In the genomic region with DNA sequence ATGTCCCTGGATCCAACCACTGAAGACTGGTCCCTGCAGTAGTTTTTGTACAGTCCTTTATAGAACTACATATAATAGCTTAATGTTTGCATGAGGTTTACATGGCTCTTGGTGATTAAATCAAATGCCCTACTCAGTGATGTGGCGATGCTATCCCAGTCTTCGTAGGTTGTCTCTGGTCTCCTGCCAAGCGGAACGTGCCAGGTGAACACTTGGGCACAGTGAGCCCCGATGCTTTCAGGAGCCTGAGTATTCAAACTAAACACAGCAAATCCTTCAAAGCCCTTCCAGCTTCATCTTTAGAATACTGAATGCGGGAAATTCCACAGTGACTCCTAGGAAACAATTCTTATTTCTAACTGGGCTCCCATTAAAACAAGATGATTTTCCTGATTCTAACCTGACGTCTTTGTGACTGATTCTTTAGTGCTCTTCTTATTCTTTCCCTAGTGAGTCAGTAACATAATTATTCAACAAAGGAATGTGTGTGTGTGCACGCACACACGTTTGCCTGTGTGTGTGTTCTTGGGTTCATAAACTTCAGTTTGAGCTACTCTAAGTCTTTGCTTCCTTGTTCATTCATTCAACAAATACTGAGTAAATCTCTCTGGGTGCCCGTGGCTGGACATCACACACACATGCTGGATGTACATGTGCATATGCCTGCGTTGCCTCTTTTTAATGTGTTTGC, we compare ENCODE assay signal across 17 cellular contexts.
DNase-seq lines count a peak whose midpoint lies in the region; ATAC-seq and TF ChIP-seq lines count a peak whose summit lies in the region.
"Had no signal": no experiment of that assay in that cellular context is flagged by ENCODE, and none has a peak within 500 bp of the region (broad histone marks: within the 10 kb centered on the region; RNA-seq: fewer than 3 reads in every experiment).

No MANE protein-coding gene starts in this region.

- POLR2A ChIA-PET in Caco-2 (lab: Charles Lee): no interaction called here

- no CpG with 5 or more reads among the region's 11 CpGs for WGBS in mesendoderm (ENCODE audit: extremely low coverage, insufficient coverage, low lambda C conversion rate)

- no peaks in the 10 kb centered on the region for H3K4me1 Mint-ChIP-seq in Caco-2 (ENCODE audit: low read depth, unreplicated experiment)

- H3K4me2 ChIP-seq in BLaER1 (peak overlapping the region; percentile 76), mesendoderm (ENCODE audit: low read length) (no peak overlapping the region)

- H3K27ac ChIP-seq in BLaER1: peak overlapping the region; percentile 93
- H3K27ac ChIP-seq in mesendoderm (ENCODE audit: low read depth, low read length): no peak overlapping the region
- H3K27ac ChIP-seq: pancreas had no signal

- peaks cover 16% of the 10 kb centered on the region for H3K36me3 Mint-ChIP-seq in Caco-2 (ENCODE audit: insufficient read depth, unreplicated experiment)

- peaks cover 31% of the 10 kb centered on the region for H3K36me3 ChIP-seq in BLaER1
- H3K36me3 ChIP-seq in mesendoderm (ENCODE audit: control insufficient read depth, insufficient read depth, low read length): no peaks in the 10 kb centered on the region
- no peaks in the 10 kb centered on the region for H3K36me3 ChIP-seq in Caco-2 (ENCODE audit: control insufficient read depth, insufficient read depth, low read length)

- CTCF ChIA-PET in Caco-2 (lab: Charles Lee): no interaction called here

- no peaks in the 10 kb centered on the region for H3K9me3 Mint-ChIP-seq in Caco-2 (ENCODE audit: unreplicated experiment)
- H3K9me3 Mint-ChIP-seq: activated CD4-positive, alpha-beta T cell treated with anti-CD3 and anti-CD28 coated beads, Interleukin-2, amount 10 ng/mL, durations not matched to agents 7 days and 5 days; activated naive CD8-positive, alpha-beta T cell treated with anti-CD3 and anti-CD28 coated beads, Interleukin-2, amount 10 ng/mL, durations not matched to agents 7 days and 5 days; memory B cell; T-helper 2 cell treated with Interferon-gamma antibody and Interleukin-4, amounts not matched to agents 5 μg/mL and 100 μg/mL, for 36 hours had no signal

- H3K4me3 Mint-ChIP-seq in Caco-2 (ENCODE audit: unreplicated experiment): no peak overlapping the region
- H3K4me3 Mint-ChIP-seq: activated CD4-positive, alpha-beta T cell treated with anti-CD3 and anti-CD28 coated beads, Interleukin-2, amount 10 ng/mL, durations not matched to agents 7 days and 5 days; activated naive CD8-positive, alpha-beta T cell treated with anti-CD3 and anti-CD28 coated beads, Interleukin-2, amount 10 ng/mL, durations not matched to agents 7 days and 5 days; memory B cell; T-helper 2 cell treated with Interferon-gamma antibody and Interleukin-4, amounts not matched to agents 5 μg/mL and 100 μg/mL, for 36 hours had no signal

- H3K4me3 ChIP-seq in BLaER1: 0 out of 2 replicates have a peak overlapping the region, but pooled peaks have one; percentile 17
- H3K4me3 ChIP-seq in mesendoderm (ENCODE audit: low read length): no peak overlapping the region
- H3K4me3 ChIP-seq in Caco-2 (ENCODE audit: low read depth, low read length): no peak overlapping the region
- H3K4me3 ChIP-seq: pancreas had no signal

- no peak overlapping the region for H3K56ac ChIP-seq in mesendoderm (ENCODE audit: low read length)

- H3K4me1 ChIP-seq in BLaER1 (peaks cover 68% of the 10 kb centered on the region), mesendoderm (ENCODE audit: control insufficient read depth, low read depth, low read length) (peaks cover 4% of the 10 kb centered on the region), Caco-2 (no peaks in the 10 kb centered on the region)
- H3K4me1 ChIP-seq: pancreas had no signal

- no peaks in the 10 kb centered on the region for H3K79me2 ChIP-seq in mesendoderm (ENCODE audit: control insufficient read depth, insufficient read depth, low read length)

- DNase-seq in LHCN-M2 (ENCODE audit: low read depth) (peak; percentile 36), cerebellum (ENCODE audit: low spot score) (peak; percentile 38), mesendoderm (no peak), NCI-H82 treated with DMSO at 0.1 percent for 48 hours (lab: John Stamatoyannopoulos, UW; ENCODE audit: unreplicated experiment) (no peak), HK-2 (ENCODE audit: unreplicated experiment) (no peak), Caco-2 (no peak)
- DNase-seq: activated CD4-positive, alpha-beta T cell treated with anti-CD3 and anti-CD28 coated beads, Interleukin-2, amount 10 ng/mL, durations not matched to agents 7 days and 5 days; activated naive CD8-positive, alpha-beta T cell treated with anti-CD3 and anti-CD28 coated beads, Interleukin-2, amount 10 ng/mL, durations not matched to agents 7 days and 5 days; activated T-cell treated with anti-CD3 and anti-CD28 coated beads, Interleukin-2, amount 50 U/mL, for 1 hour; cortex of kidney; NCI-H2171; pancreas; SHP77 had no signal

- no peaks in the 10 kb centered on the region for H4K20me1 ChIP-seq in BLaER1

- no peak overlapping the region for H4K8ac ChIP-seq in mesendoderm (ENCODE audit: low read depth, low read length)

- H3K9me3 ChIP-seq in BLaER1 (no peaks in the 10 kb centered on the region), Caco-2 (no peaks in the 10 kb centered on the region)
- H3K9me3 ChIP-seq: pancreas had no signal

- H2BK15ac ChIP-seq in mesendoderm (replicated peaks; ENCODE audit: low read depth): no peak overlapping the region

- peak overlapping the region; percentile 58 for H3K4ac ChIP-seq in mesendoderm (ENCODE audit: low read depth, low read length)

- intact Hi-C loops in Caco-2 (cut with micrococcal nuclease; ENCODE audit: unreplicated experiment): no loop called here

- no peak overlapping the region for H4K5ac ChIP-seq in mesendoderm (ENCODE audit: low read length)

- no peaks in the 10 kb centered on the region for H3K79me1 ChIP-seq in mesendoderm (ENCODE audit: low read length)

- no peak for TF ChIP-seq CTCF in Caco-2 (IDR thresholded peaks at IDR 0.05; ENCODE audit: insufficient read depth in 1 of 2, low read depth in 1 of 2, low read length in 1 of 2, severe bottlenecking in 1 of 2, unreplicated experiment in 1 of 2)

- BruUV-seq in Caco-2 (replicated peaks; lab: Mats Ljungman, UMichigan): no TSS peak

- H3K27me3 ChIP-seq in BLaER1 (no peaks in the 10 kb centered on the region), mesendoderm (ENCODE audit: insufficient read depth, low read length, poor library complexity) (no peaks in the 10 kb centered on the region), Caco-2 (replicated peaks; ENCODE audit: control insufficient read depth, insufficient read depth, low read length) (no peaks in the 10 kb centered on the region)
- H3K27me3 ChIP-seq: pancreas had no signal

- no peak for ATAC-seq in HG03469 (IDR thresholded peaks at IDR 0.05; ENCODE audit: unreplicated experiment)
- ATAC-seq: pancreas had no signal

- H2BK5ac ChIP-seq in mesendoderm (ENCODE audit: low read length): no peak overlapping the region

- H2AK5ac ChIP-seq in mesendoderm (ENCODE audit: low read length): no peak overlapping the region

- H3K9ac ChIP-seq in BLaER1: peak overlapping the region; percentile 67
- H3K9ac ChIP-seq in mesendoderm (ENCODE audit: low read length): no peak overlapping the region

- H3K23ac ChIP-seq in mesendoderm (ENCODE audit: low read length): no peak overlapping the region

- no peak overlapping the region for H2BK120ac ChIP-seq in mesendoderm (ENCODE audit: low read depth, low read length)

- H3K18ac ChIP-seq in mesendoderm (ENCODE audit: low read length): no peak overlapping the region

- no peak overlapping the region for H3K27ac Mint-ChIP-seq in Caco-2 (ENCODE audit: unreplicated experiment)
- H3K27ac Mint-ChIP-seq: activated CD4-positive, alpha-beta T cell treated with anti-CD3 and anti-CD28 coated beads, Interleukin-2, amount 10 ng/mL, durations not matched to agents 7 days and 5 days; activated naive CD8-positive, alpha-beta T cell treated with anti-CD3 and anti-CD28 coated beads, Interleukin-2, amount 10 ng/mL, durations not matched to agents 7 days and 5 days; T-helper 2 cell treated with Interferon-gamma antibody and Interleukin-4, amounts not matched to agents 5 μg/mL and 100 μg/mL, for 36 hours had no signal

- H3K27me3 Mint-ChIP-seq in Caco-2 (ENCODE audit: insufficient read depth, unreplicated experiment): no peaks in the 10 kb centered on the region
- H3K27me3 Mint-ChIP-seq: activated CD4-positive, alpha-beta T cell treated with anti-CD3 and anti-CD28 coated beads, Interleukin-2, amount 10 ng/mL, durations not matched to agents 7 days and 5 days; activated naive CD8-positive, alpha-beta T cell treated with anti-CD3 and anti-CD28 coated beads, Interleukin-2, amount 10 ng/mL, durations not matched to agents 7 days and 5 days; memory B cell had no signal

Comparison
In these comparisons a context has a peak if more than half of its experiments do, and no peak if none do; other contexts are left out.
1. DNase-seq: peak in LHCN-M2 (single experiment) and cerebellum (single experiment); none in mesendoderm (single experiment), NCI-H82 treated with DMSO at 0.1 percent for 48 hours (single experiment), HK-2 (single experiment) and Caco-2 (0 of 2).